In genomic region chr16:65005696-65006095, GRCh38 we compare ENCODE assay signal across 20 cellular contexts.
DNase-seq lines count a peak whose midpoint lies in the region; ATAC-seq and TF ChIP-seq lines count a peak whose summit lies in the region.
"Had no signal": no experiment of that assay in that cellular context is flagged by ENCODE, and none has a peak within 500 bp of the region (broad histone marks: within the 10 kb centered on the region; RNA-seq: fewer than 3 reads in every experiment).

No MANE protein-coding gene starts in this region.

- H3K4ac ChIP-seq in mesenchymal stem cell (ENCODE audit: low read depth in 1 of 2, low read length in 2 of 2): no peak overlapping the region

- H3K27ac ChIP-seq in SK-N-MC: peak overlapping the region; percentile 46
- no peak overlapping the region for H3K27ac ChIP-seq in mesenchymal stem cell (ENCODE audit: low read length, poor library complexity, severe bottlenecking)
- H3K27ac ChIP-seq: SJCRH30 had no signal

- H4K91ac ChIP-seq in mesenchymal stem cell (ENCODE audit: low read length): no peak overlapping the region

- no peaks in the 10 kb centered on the region for H3K9me3 ChIP-seq in SK-N-MC (ENCODE audit: low read depth, low read length)
- no peaks in the 10 kb centered on the region for H3K9me3 ChIP-seq in mesenchymal stem cell (ENCODE audit: control insufficient read depth, low read length)
- H3K9me3 ChIP-seq: BE2C, MG63, SJCRH30 had no signal

- WGBS in mesenchymal stem cell: 100% methylated on average over 1 of the region's 1 CpG

- H3K23ac ChIP-seq in mesenchymal stem cell (ENCODE audit: low read length in 2 of 2): no peak overlapping the region

- H2AK5ac ChIP-seq in mesenchymal stem cell (ENCODE audit: low read length, severe bottlenecking): no peak overlapping the region

- no peak overlapping the region for H2AFZ ChIP-seq in mesenchymal stem cell (ENCODE audit: low read depth, low read length)

- no peaks in the 10 kb centered on the region for H3K27me3 ChIP-seq in mesenchymal stem cell (ENCODE audit: control insufficient read depth in 1 of 2, insufficient read depth in 1 of 2, low read length in 2 of 2)
- H3K27me3 ChIP-seq: BE2C, MG63, SJCRH30 had no signal

- no peak for ATAC-seq in HG02623 (IDR thresholded peaks at IDR 0.05; ENCODE audit: unreplicated experiment)
- ATAC-seq: PC-3, Right ventricle myocardium inferior had no signal

- no peak overlapping the region for H3K4me3 ChIP-seq in SK-N-MC
- H3K4me3 ChIP-seq in choroid plexus epithelial cell (ENCODE audit: low read depth, low read length): no peak overlapping the region
- H3K4me3 ChIP-seq in mesenchymal stem cell (ENCODE audit: insufficient read depth in 1 of 2, low read depth in 1 of 2, low read length in 2 of 2): no peak overlapping the region
- H3K4me3 ChIP-seq: MG63, SJCRH30 had no signal

- DNase-seq in SK-N-MC (ENCODE audit: low read depth, low spot score) (no peak), choroid plexus epithelial cell (ENCODE audit: low read depth) (peak; percentile 63), mesenchymal stem cell (peak; percentile 33), GOT3 (lab: John Stamatoyannopoulos, UW) (no peak)
- no peak for DNase-seq in stimulated activated CD4-positive, alpha-beta T cell treated with anti-CD3 and anti-CD28 coated beads, Interleukin-4, amount 100 ng/mL, for 24 hours
- DNase-seq in activated T-cell treated with anti-CD3 and anti-CD28 coated beads, Interleukin-2, amount 50 U/mL, for 1 hour: no peak
- DNase-seq: BE2C; CD8-positive, alpha-beta memory T cell; DMS 273 treated with DMSO at 0.1 percent for 48 hours; DMS79; KBM-7; MG63; NCI-H2029; NCI-H446 treated with DMSO at 0.1 percent for 48 hours; NCI-H526; NK-92 treated with Interleukin-12 subunit alpha and Interleukin-12 subunit beta, amount 100 ng/mL, for 24 hours; PC-3; SJCRH30 had no signal

- no peak overlapping the region for H2BK120ac ChIP-seq in mesenchymal stem cell (ENCODE audit: low read depth, low read length)

- no peak overlapping the region for H3K18ac ChIP-seq in mesenchymal stem cell (ENCODE audit: low read depth in 1 of 2, low read length in 2 of 2)

- H3K79me1 ChIP-seq in mesenchymal stem cell (replicated peaks; ENCODE audit: low read length, poor library complexity, severe bottlenecking): peaks cover 3% of the 10 kb centered on the region

- no peak overlapping the region for H2BK12ac ChIP-seq in mesenchymal stem cell (ENCODE audit: low read length in 2 of 2)

- no peak overlapping the region for H4K8ac ChIP-seq in mesenchymal stem cell (ENCODE audit: low read length)

- H3K14ac ChIP-seq in mesenchymal stem cell (ENCODE audit: low read length in 2 of 2): no peak overlapping the region

- H2BK5ac ChIP-seq in mesenchymal stem cell (ENCODE audit: low read depth, low read length, poor library complexity, severe bottlenecking): no peak overlapping the region

- H3K36me3 ChIP-seq in SK-N-MC (ENCODE audit: insufficient read depth, low read length) (peaks cover 93% of the 10 kb centered on the region), mesenchymal stem cell (ENCODE audit: control insufficient read depth in 1 of 2, insufficient read depth in 2 of 2, low read depth in 1 of 2, low read length in 2 of 2) (peaks cover 17 to 84% of the 10 kb centered on the region in 2 experiments)
- H3K36me3 ChIP-seq: BE2C, MG63 had no signal

- H3K9ac ChIP-seq in SK-N-MC (ENCODE audit: insufficient read length): no peak overlapping the region
- no peak overlapping the region for H3K9ac ChIP-seq in mesenchymal stem cell (ENCODE audit: low read length)

- no peak overlapping the region for H2BK15ac ChIP-seq in mesenchymal stem cell (ENCODE audit: low read depth, poor library complexity, severe bottlenecking)

- H3K4me2 ChIP-seq in mesenchymal stem cell (ENCODE audit: low read length, poor library complexity, severe bottlenecking): no peak overlapping the region

- no peaks in the 10 kb centered on the region for H3K4me1 ChIP-seq in mesenchymal stem cell (ENCODE audit: control insufficient read depth, insufficient read depth, low read depth, low read length)
- H3K4me1 ChIP-seq: BE2C had no signal

- TF ChIP-seq CTCF in choroid plexus epithelial cell (conservative IDR thresholded peaks at IDR 0.05; ENCODE audit: low read depth, low read length): no peak

Comparison
In these comparisons a context has a peak if more than half of its experiments do, and no peak if none do; other contexts are left out.
1. DNase-seq: peak in choroid plexus epithelial cell (single experiment) and mesenchymal stem cell (single experiment); none in SK-N-MC (single experiment), stimulated activated CD4-positive, alpha-beta T cell treated with anti-CD3 and anti-CD28 coated beads, Interleukin-4, amount 100 ng/mL, for 24 hours (single experiment), activated T-cell treated with anti-CD3 and anti-CD28 coated beads, Interleukin-2, amount 50 U/mL, for 1 hour (single experiment) and GOT3 (single experiment).